15 cellular contexts compared by ENCODE assay signal in genomic region chr12:111645433-111645832, GRCh38. TPM values are rescaled to one million over a fixed set of nuclear protein-coding genes. Genes with fewer than 3 reads are reported as not detected.
A peak's percentile ranks its signal among the peaks of the same experiment; 100 is the strongest.
DNase-seq lines count a peak whose midpoint lies in the region; ATAC-seq, FAIRE-seq and TF ChIP-seq lines count a peak whose summit lies in the region.
"Had no signal": no experiment of that assay in that cellular context is flagged by ENCODE, and none has a peak within 500 bp of the region (broad histone marks: within the 10 kb centered on the region; RNA-seq: fewer than 3 reads in every experiment).

No MANE protein-coding gene starts in this region.

- POLR2A ChIA-PET in HepG2 (lab: Yijun Ruan, JAX): no interaction called here

- no peak for TF ChIP-seq RAD21 in HepG2 (CRISPR knock-in tag; IDR thresholded peaks at IDR 0.05)

- no peak for ATAC-seq in HepG2
- ATAC-seq: left lobe of liver; naive thymus-derived CD4-positive, alpha-beta T cell; Right ventricle myocardium inferior had no signal

- no peaks in the 10 kb centered on the region for H4K20me1 ChIP-seq in HepG2 (ENCODE audit: insufficient read depth, low read length)

- no peaks in the 10 kb centered on the region for H3K9me3 ChIP-seq in HepG2 (ENCODE audit: low read length)
- H3K9me3 ChIP-seq: stomach had no signal

- no peaks in the 10 kb centered on the region for H3K4me1 ChIP-seq in HepG2 (ENCODE audit: insufficient read depth, low read length)

- CTCF ChIA-PET in HepG2 (lab: Yijun Ruan, JAX; ENCODE audit: low intra/inter-chr PET ratio, low total read pairs): no interaction called here

- H2AFZ ChIP-seq in HepG2 (ENCODE audit: low read length): no peak overlapping the region

- in situ Hi-C loops in HepG2 (cut with HindIII; ENCODE audit: extremely low pct_ligation_motif_present, low pct_unique_long_range_greater_than_20kb): no loop called here

- no TSS peak for BruUV-seq in HepG2 (replicated peaks; lab: Mats Ljungman, UMichigan)

- DNase-seq in EL: peak; percentile 63
- DNase-seq in M059J (ENCODE audit: low read depth): peak; percentile 95
- peak; percentile 28 for DNase-seq in dermis blood vessel endothelial cell
- peak; percentile 25 for DNase-seq in myocyte (ENCODE audit: low read depth)
- no peak for DNase-seq in HepG2 (ENCODE audit: low spot score)
- no peak for DNase-seq in NCI-H1417 treated with DMSO at 0.1 percent for 48 hours (lab: John Stamatoyannopoulos, UW)
- no peak for DNase-seq in activated CD4-positive, alpha-beta T cell treated with anti-CD3 and anti-CD28 coated beads, Interleukin-2, amount 50 U/mL, for 1 hour
- no peak for DNase-seq in HuH-7.5 (ENCODE audit: low spot score)
- DNase-seq: activated CD4-positive, CD25-positive, alpha-beta regulatory T cell treated with anti-CD3 and anti-CD28 coated beads, Interleukin-2, amount 50 U/mL, for 72 hours; activated gamma-delta T cell treated with Interleukin-2 at 50 U/mL for 16 hours; DMS 273 treated with DMSO at 0.1 percent for 48 hours; naive thymus-derived CD4-positive, alpha-beta T cell; stomach had no signal

- H3K4me2 ChIP-seq in HepG2 (ENCODE audit: low read depth, low read length): no peak overlapping the region

- H3K27me3 ChIP-seq in HepG2 (ENCODE audit: control insufficient read depth in 1 of 2, insufficient read depth in 2 of 2, low read length in 2 of 2): no peaks in the 10 kb centered on the region
- H3K27me3 ChIP-seq: stomach had no signal

- no peak for FAIRE-seq in HepG2 (lab: Jason Lieb, UNC)

- peaks cover 7 to 59% of the 10 kb centered on the region in 2 experiments; a peak in 4 of 5 replicates for H3K36me3 ChIP-seq in HepG2 (replicated peaks in 1 of 2; ENCODE audit: control insufficient read depth in 1 of 2, insufficient read depth in 2 of 2, low read length in 2 of 2)

- no peak overlapping the region for H3K4me3 ChIP-seq in HepG2 (replicated peaks in 1 of 3; ENCODE audit: insufficient read depth in 1 of 3, low read depth in 2 of 3, low read length in 3 of 3)
- H3K4me3 ChIP-seq: stomach had no signal

- H3K79me2 ChIP-seq in HepG2 (ENCODE audit: insufficient read depth, low read length): no peaks in the 10 kb centered on the region

- TF ChIP-seq POLR2A in HepG2 (IDR thresholded peaks at IDR 0.05; ENCODE audit: insufficient read depth in 1 of 2, low read depth in 2 of 2, low read length in 2 of 2): no peak

- intact Hi-C loops in HepG2 (cut with micrococcal nuclease; ENCODE audit: unreplicated experiment): no loop called here

- no peak overlapping the region for H3K9ac ChIP-seq in HepG2 (ENCODE audit: insufficient read depth, low read depth, low read length)

- no peak for TF ChIP-seq EP300 in HepG2 (IDR thresholded peaks at IDR 0.05; ENCODE audit: low read depth in 2 of 2, low read length in 2 of 2)
- TF ChIP-seq EP300 in HepG2 (CRISPR knock-in tag; IDR thresholded peaks at IDR 0.05; ENCODE audit: borderline replicate concordance): no peak

- no peak for TF ChIP-seq CTCF in HepG2 (CRISPR knock-in tag; IDR thresholded peaks at IDR 0.05)

- WGBS in HepG2 (ENCODE audit: low lambda C conversion rate): 98% methylated on average over 5 of the region's 5 CpGs

- no peak overlapping the region for H3K27ac ChIP-seq in HepG2 (ENCODE audit: extremely low read length, insufficient read depth, low read length)
- H3K27ac ChIP-seq: stomach had no signal

RNA-seq across cellular contexts. Expression of gene BRAP, which starts 40.3 kb away (rescaled TPM):
- total RNA-seq in M059J (2014; rRNA removed; shearing (Covaris generic)): 17.7 and 18.6 TPM in 2 replicates
- total RNA-seq in dermis blood vessel endothelial cell (20.6 and 25.5 TPM in 2 replicates), myocyte (17.7 and 20.4 TPM in 2 replicates), HepG2 (2016; rRNA removed; fragmentation: Illumina TruSeq; extraction: Trizol) (15.4 and 18.3 TPM in 2 replicates)
- 11.8 TPM for polyA plus RNA-seq in myocyte (2012)
- 9.1 and 9.3 TPM in 2 replicates for total RNA-seq in HepG2 (2016; cell fraction: cytosol; rRNA removed; fragmentation: Illumina TruSeq; extraction: Trizol; ENCODE audit: low read depth)
- 15.3 and 17.4 TPM in 2 replicates for total RNA-seq in HepG2 (2016; cell fraction: insoluble cytoplasmic fraction; rRNA removed; fragmentation: Illumina TruSeq; extraction: Trizol)
- 11.0 and 11.6 TPM in 2 replicates for total RNA-seq in HepG2 (2016; cell fraction: membrane; rRNA removed; fragmentation: Illumina TruSeq; extraction: Trizol)
- 7.4 and 9.6 TPM in 2 replicates for total RNA-seq in HepG2 (2016; cell fraction: nucleus; rRNA removed; fragmentation: Illumina TruSeq; extraction: Trizol)
- polyA plus RNA-seq in HepG2 (2011; rRNA removed): 8.1 TPM in 2 replicates
- polyA plus RNA-seq in HepG2 (2011; cell fraction: cytosol; rRNA removed): 7.1 and 9.2 TPM in 2 replicates
- polyA plus RNA-seq in HepG2 (2011; cell fraction: nucleus; rRNA removed): 3.7 and 5.1 TPM in 2 replicates
- polyA plus RNA-seq in HepG2 (2012): 7.4 and 7.7 TPM in 2 replicates
- polyA plus RNA-seq in HepG2 (2016; cell fraction: cytosol; fragmentation: Illumina TruSeq; extraction: Trizol; ENCODE audit: low read depth): 4.6 and 4.9 TPM in 2 replicates
- polyA plus RNA-seq in HepG2 (2016; cell fraction: insoluble cytoplasmic fraction; fragmentation: Illumina TruSeq; extraction: Trizol; ENCODE audit: low read depth): 16.9 and 18.1 TPM in 2 replicates
- polyA plus RNA-seq in HepG2 (2016; cell fraction: membrane; fragmentation: Illumina TruSeq; extraction: Trizol; ENCODE audit: low read depth): 6.8 and 7.2 TPM in 2 replicates
- polyA plus RNA-seq in HepG2 (2016; cell fraction: nucleus; fragmentation: Illumina TruSeq; extraction: Trizol; ENCODE audit: insufficient read depth, low read depth): 12.3 and 12.5 TPM in 2 replicates
- 11.3 and 27.4 TPM in 2 replicates for polyA minus RNA-seq in HepG2 (2011; rRNA and poly(A)+ RNA removed; ENCODE audit: low replicate concordance)
- polyA minus RNA-seq in HepG2 (2011; cell fraction: cytosol; rRNA and poly(A)+ RNA removed): 8.6 and 10.2 TPM in 2 replicates
- 11.1 and 13.4 TPM in 2 replicates for polyA minus RNA-seq in HepG2 (2011; cell fraction: nucleus; rRNA and poly(A)+ RNA removed)

RNA-seq across cellular contexts. Expression of gene ACAD10, which starts 40.4 kb away (rescaled TPM):
- total RNA-seq in M059J (2014; rRNA removed; shearing (Covaris generic)): 4.0 and 4.7 TPM in 2 replicates
- total RNA-seq in dermis blood vessel endothelial cell (8.0 and 8.7 TPM in 2 replicates), myocyte (13.5 and 17.3 TPM in 2 replicates), HepG2 (2016; rRNA removed; fragmentation: Illumina TruSeq; extraction: Trizol) (4.7 and 15.2 TPM in 2 replicates)
- 15.9 TPM for polyA plus RNA-seq in myocyte (2012)
- 6.6 and 7.1 TPM in 2 replicates for total RNA-seq in HepG2 (2016; cell fraction: cytosol; rRNA removed; fragmentation: Illumina TruSeq; extraction: Trizol; ENCODE audit: low read depth)
- total RNA-seq in HepG2 (2016; cell fraction: insoluble cytoplasmic fraction; rRNA removed; fragmentation: Illumina TruSeq; extraction: Trizol): 4.6 and 15.0 TPM in 2 replicates
- total RNA-seq in HepG2 (2016; cell fraction: membrane; rRNA removed; fragmentation: Illumina TruSeq; extraction: Trizol): 4.4 and 7.0 TPM in 2 replicates
- total RNA-seq in HepG2 (2016; cell fraction: nucleus; rRNA removed; fragmentation: Illumina TruSeq; extraction: Trizol): 21.7 and 22.3 TPM in 2 replicates
- 16.3 and 20.5 TPM in 2 replicates for polyA plus RNA-seq in HepG2 (2011; rRNA removed)
- 5.7 and 7.8 TPM in 2 replicates for polyA plus RNA-seq in HepG2 (2011; cell fraction: cytosol; rRNA removed)
- 121 and 145 TPM in 2 replicates for polyA plus RNA-seq in HepG2 (2011; cell fraction: nucleus; rRNA removed)
- 15.1 and 17.6 TPM in 2 replicates for polyA plus RNA-seq in HepG2 (2012)
- polyA plus RNA-seq in HepG2 (2016; cell fraction: cytosol; fragmentation: Illumina TruSeq; extraction: Trizol; ENCODE audit: low read depth): 0.63 and 0.75 TPM in 2 replicates
- 2.6 and 3.0 TPM in 2 replicates for polyA plus RNA-seq in HepG2 (2016; cell fraction: insoluble cytoplasmic fraction; fragmentation: Illumina TruSeq; extraction: Trizol; ENCODE audit: low read depth)
- 1.0 and 1.6 TPM in 2 replicates for polyA plus RNA-seq in HepG2 (2016; cell fraction: membrane; fragmentation: Illumina TruSeq; extraction: Trizol; ENCODE audit: low read depth)
- polyA plus RNA-seq in HepG2 (2016; cell fraction: nucleus; fragmentation: Illumina TruSeq; extraction: Trizol; ENCODE audit: insufficient read depth, low read depth): 32.8 and 40.3 TPM in 2 replicates
- polyA minus RNA-seq in HepG2 (2011; rRNA and poly(A)+ RNA removed; ENCODE audit: low replicate concordance): 35.4 and 39.1 TPM in 2 replicates
- 11.3 and 12.3 TPM in 2 replicates for polyA minus RNA-seq in HepG2 (2011; cell fraction: cytosol; rRNA and poly(A)+ RNA removed)
- 49.6 and 61.3 TPM in 2 replicates for polyA minus RNA-seq in HepG2 (2011; cell fraction: nucleus; rRNA and poly(A)+ RNA removed)

RNA-seq across cellular contexts. Expression of gene ATXN2, which starts 46.3 kb away (rescaled TPM):
- 19.2 and 20.7 TPM in 2 replicates for total RNA-seq in M059J (2014; rRNA removed; shearing (Covaris generic))
- total RNA-seq in dermis blood vessel endothelial cell: 32.0 and 37.3 TPM in 2 replicates
- 16.4 and 18.3 TPM in 2 replicates for total RNA-seq in myocyte
- polyA plus RNA-seq in myocyte (2012): 41.6 TPM
- 15.7 and 18.1 TPM in 2 replicates for total RNA-seq in HepG2 (2016; rRNA removed; fragmentation: Illumina TruSeq; extraction: Trizol)
- 52.9 and 59.4 TPM in 2 replicates for total RNA-seq in HepG2 (2016; cell fraction: cytosol; rRNA removed; fragmentation: Illumina TruSeq; extraction: Trizol; ENCODE audit: low read depth)
- 14.3 and 18.9 TPM in 2 replicates for total RNA-seq in HepG2 (2016; cell fraction: insoluble cytoplasmic fraction; rRNA removed; fragmentation: Illumina TruSeq; extraction: Trizol)
- 31.8 and 40.2 TPM in 2 replicates for total RNA-seq in HepG2 (2016; cell fraction: membrane; rRNA removed; fragmentation: Illumina TruSeq; extraction: Trizol)
- 36.9 and 41.3 TPM in 2 replicates for total RNA-seq in HepG2 (2016; cell fraction: nucleus; rRNA removed; fragmentation: Illumina TruSeq; extraction: Trizol)
- 27.1 and 28.9 TPM in 2 replicates for polyA plus RNA-seq in HepG2 (2011; rRNA removed)
- polyA plus RNA-seq in HepG2 (2011; cell fraction: cytosol; rRNA removed): 13.7 and 15.2 TPM in 2 replicates
- 83.1 and 89.3 TPM in 2 replicates for polyA plus RNA-seq in HepG2 (2011; cell fraction: nucleus; rRNA removed)
- 26.4 and 34.5 TPM in 2 replicates for polyA plus RNA-seq in HepG2 (2012)
- polyA plus RNA-seq in HepG2 (2016; cell fraction: cytosol; fragmentation: Illumina TruSeq; extraction: Trizol; ENCODE audit: low read depth): 2.8 and 2.9 TPM in 2 replicates
- polyA plus RNA-seq in HepG2 (2016; cell fraction: insoluble cytoplasmic fraction; fragmentation: Illumina TruSeq; extraction: Trizol; ENCODE audit: low read depth): 22.6 and 32.0 TPM in 2 replicates
- 7.3 TPM in 2 replicates for polyA plus RNA-seq in HepG2 (2016; cell fraction: membrane; fragmentation: Illumina TruSeq; extraction: Trizol; ENCODE audit: low read depth)
- polyA plus RNA-seq in HepG2 (2016; cell fraction: nucleus; fragmentation: Illumina TruSeq; extraction: Trizol; ENCODE audit: insufficient read depth, low read depth): 60.3 and 69.0 TPM in 2 replicates
- polyA minus RNA-seq in HepG2 (2011; rRNA and poly(A)+ RNA removed; ENCODE audit: low replicate concordance): 63.2 and 98.9 TPM in 2 replicates
- polyA minus RNA-seq in HepG2 (2011; cell fraction: cytosol; rRNA and poly(A)+ RNA removed): 24.4 and 27.3 TPM in 2 replicates
- polyA minus RNA-seq in HepG2 (2011; cell fraction: nucleus; rRNA and poly(A)+ RNA removed): 101 and 113 TPM in 2 replicates

Comparison
In these comparisons a context has a peak if more than half of its experiments do, and no peak if none do; other contexts are left out.
1. DNase-seq: peak in EL (single experiment), M059J (single experiment), dermis blood vessel endothelial cell (single experiment) and myocyte (single experiment); none in HepG2 (single experiment), NCI-H1417 treated with DMSO at 0.1 percent for 48 hours (single experiment), activated CD4-positive, alpha-beta T cell treated with anti-CD3 and anti-CD28 coated beads, Interleukin-2, amount 50 U/mL, for 1 hour (single experiment) and HuH-7.5 (single experiment).